8 cellular contexts compared by ENCODE assay signal in genomic region chr11:126355926-126356897, GRCh38. TPM values are rescaled to one million over a fixed set of nuclear protein-coding genes. Genes with fewer than 3 reads are reported as not detected.
DNase-seq lines count a peak whose midpoint lies in the region; ATAC-seq and TF ChIP-seq lines count a peak whose summit lies in the region.

No MANE protein-coding gene starts in this region.

- H3K79me2 ChIP-seq in fibroblast of lung (ENCODE audit: control insufficient read depth, insufficient read depth, low read length) = peaks cover 37% of the 10 kb centered on the region

- no peaks in the 10 kb centered on the region for H3K9me3 Mint-ChIP-seq in activated CD4-positive, alpha-beta T cell treated with anti-CD3 and anti-CD28 coated beads, Interleukin-2, amount 10 ng/mL, durations not matched to agents 7 days and 5 days

- H3K4me1 ChIP-seq in fibroblast of lung (ENCODE audit: control insufficient read depth, extremely low read depth, insufficient read depth, low read length) (peaks cover 23% of the 10 kb centered on the region), vagina (peaks cover 80% of the 10 kb centered on the region)

- H3K4me3 Mint-ChIP-seq in activated CD4-positive, alpha-beta T cell treated with anti-CD3 and anti-CD28 coated beads, Interleukin-2, amount 10 ng/mL, durations not matched to agents 7 days and 5 days = peak overlapping the region; percentile 77

- peak; percentile 7 for ATAC-seq in GM19043 (IDR thresholded peaks at IDR 0.05; ENCODE audit: low read depth, unreplicated experiment)
- ATAC-seq in HG03457 (IDR thresholded peaks at IDR 0.05; ENCODE audit: unreplicated experiment) = peak; percentile 4

- H3K27me3 ChIP-seq in fibroblast of lung (ENCODE audit: control insufficient read depth, insufficient read depth, low read length) = no peaks in the 10 kb centered on the region
- H3K27me3 ChIP-seq in vagina = no peaks in the 10 kb centered on the region

- CTCF ChIA-PET in activated CD4-positive, alpha-beta T cell treated with anti-CD3 and anti-CD28 coated beads, Interleukin-2, amount 10 ng/mL, durations not matched to agents 7 days and 5 days (lab: Charles Lee) = interaction anchor here (1.0 to 2.2 kb wide), 4 partner anchors 21 to 63 kb away, joined by 3 to 7 read pairs (median 6); no protein-coding TSS in a partner anchor
- CTCF ChIA-PET in GM10248 (lab: Yijun Ruan, JAX) = interaction anchor here (1.1 to 1.5 kb wide), 2 partner anchors 25 to 124 kb away, joined by 5 to 6 read pairs; no protein-coding TSS in a partner anchor

- H3K4me2 ChIP-seq in fibroblast of lung (ENCODE audit: extremely low read depth, insufficient read depth, low read length) = peak overlapping the region; percentile 94

- POLR2A ChIA-PET in activated CD4-positive, alpha-beta T cell treated with anti-CD3 and anti-CD28 coated beads, Interleukin-2, amount 10 ng/mL, durations not matched to agents 7 days and 5 days (lab: Charles Lee) = interaction anchor here (1.0 kb wide), 1 partner anchor 37 kb away, joined by 5 read pairs; no protein-coding TSS in a partner anchor
- POLR2A ChIA-PET in GM10248 (lab: Yijun Ruan, JAX) = no interaction called here

- intact Hi-C loops in vagina (cut with DNase I) = loop anchor here (5.0 kb wide), 1 partner anchor 61 kb away; no protein-coding TSS in a partner anchor

- H3K36me3 Mint-ChIP-seq in activated CD4-positive, alpha-beta T cell treated with anti-CD3 and anti-CD28 coated beads, Interleukin-2, amount 10 ng/mL, durations not matched to agents 7 days and 5 days (ENCODE audit: low read depth) = peaks cover 6% of the 10 kb centered on the region

- no peaks in the 10 kb centered on the region for H4K20me1 ChIP-seq in fibroblast of lung (ENCODE audit: control insufficient read depth, extremely low read depth, insufficient read depth, low read length)

- TF ChIP-seq POLR2A in vagina (IDR thresholded peaks at IDR 0.05) = no peak

- H3K4me3 ChIP-seq in fibroblast of lung (replicated peaks in 1 of 4; ENCODE audit: control extremely low read depth in 1 of 4, insufficient read depth in 1 of 4, low read depth in 3 of 4, low read length in 4 of 4) = peak overlapping the region; percentile 63 to 80 (median 73)
- H3K4me3 ChIP-seq in vagina = peak overlapping the region; percentile 72 to 86

- H3K36me3 ChIP-seq in fibroblast of lung (ENCODE audit: control insufficient read depth, insufficient read depth, low read length) (peaks cover 3% of the 10 kb centered on the region), vagina (no peaks in the 10 kb centered on the region)

- H3K27ac ChIP-seq in fibroblast of lung (ENCODE audit: insufficient read depth, low read length) (peak overlapping the region; percentile 75), vagina (peak overlapping the region; percentile 88)

- H3K27me3 Mint-ChIP-seq in activated CD4-positive, alpha-beta T cell treated with anti-CD3 and anti-CD28 coated beads, Interleukin-2, amount 10 ng/mL, durations not matched to agents 7 days and 5 days = no peaks in the 10 kb centered on the region

- H3K4me1 Mint-ChIP-seq in activated CD4-positive, alpha-beta T cell treated with anti-CD3 and anti-CD28 coated beads, Interleukin-2, amount 10 ng/mL, durations not matched to agents 7 days and 5 days = peaks cover 42% of the 10 kb centered on the region

- H2AFZ ChIP-seq in fibroblast of lung (ENCODE audit: low read length) = no peak overlapping the region

- peak; percentile 37 for DNase-seq in AG20443 (ENCODE audit: low spot score)
- DNase-seq in activated CD4-positive, alpha-beta T cell treated with anti-CD3 and anti-CD28 coated beads, Interleukin-2, amount 10 ng/mL, durations not matched to agents 7 days and 5 days = no peak
- peak in 1 of 2 donors; percentile 20 for DNase-seq in fibroblast of lung (ENCODE audit: low read depth in 2 of 2)
- DNase-seq in myocyte (ENCODE audit: low read depth) = peak; percentile 74
- peak in 1 of 2 donors; percentile 89 for DNase-seq in vagina (ENCODE audit: extremely low spot score in 2 of 2)
- DNase-seq in GM10248 (ENCODE audit: extremely low spot score) = no peak

- peak overlapping the region; percentile 86 for H3K27ac Mint-ChIP-seq in activated CD4-positive, alpha-beta T cell treated with anti-CD3 and anti-CD28 coated beads, Interleukin-2, amount 10 ng/mL, durations not matched to agents 7 days and 5 days

- TF ChIP-seq CTCF in fibroblast of lung (conservative IDR thresholded peaks at IDR 0.05 in 1 of 2, IDR thresholded peaks at IDR 0.05 in 1 of 2; ENCODE audit: low read depth in 1 of 2, low read length in 2 of 2) = no peak
- no peak for TF ChIP-seq CTCF in vagina (IDR thresholded peaks at IDR 0.05)
- TF ChIP-seq CTCF in GM10248 (IDR thresholded peaks at IDR 0.05; ENCODE audit: control extremely low read depth, extremely low read depth, low read depth, missing control alignments) = no peak

- H3K9me3 ChIP-seq in fibroblast of lung (ENCODE audit: control insufficient read depth, insufficient read depth, low read depth, low read length) (no peaks in the 10 kb centered on the region), vagina (no peaks in the 10 kb centered on the region)

- H3K9ac ChIP-seq in fibroblast of lung (ENCODE audit: insufficient read depth, low read length) = peak overlapping the region; percentile 52

RNA-seq across cellular contexts. Expression of gene ST3GAL4, which starts 0.7 kb away (rescaled TPM):
- 1 to 10 TPM; 7.5 to 7.6 TPM for total RNA-seq in activated CD4-positive, alpha-beta T cell treated with anti-CD3 and anti-CD28 coated beads, Interleukin-2, amount 10 ng/mL, durations not matched to agents 7 days and 5 days
- total RNA-seq in fibroblast of lung (25.2 and 36.8 TPM in 2 replicates), myocyte (24.2 and 25.2 TPM in 2 replicates), vagina (41.5 TPM)
- 16.7 and 24.8 TPM in 2 replicates for polyA plus RNA-seq in fibroblast of lung
- 14.7 and 23.5 TPM in 2 replicates for polyA plus RNA-seq in fibroblast of lung (2012)
- 25.7 and 55.7 TPM in 2 replicates for polyA minus RNA-seq in fibroblast of lung (ENCODE audit: low replicate concordance)
- polyA plus RNA-seq in myocyte (2012) = 43.7 TPM

RNA-seq across cellular contexts. Expression of gene DCPS, which starts 52.4 kb away (rescaled TPM):
- total RNA-seq in activated CD4-positive, alpha-beta T cell treated with anti-CD3 and anti-CD28 coated beads, Interleukin-2, amount 10 ng/mL, durations not matched to agents 7 days and 5 days = 10 to 100 TPM; 33.1 to 33.5 TPM
- 9.8 and 13.0 TPM in 2 replicates for total RNA-seq in fibroblast of lung
- polyA plus RNA-seq in fibroblast of lung = 22.7 and 40.8 TPM in 2 replicates
- 20.1 and 42.9 TPM in 2 replicates for polyA plus RNA-seq in fibroblast of lung (2012)
- polyA minus RNA-seq in fibroblast of lung (ENCODE audit: low replicate concordance) = 16.3 and 32.0 TPM in 2 replicates
- total RNA-seq in myocyte = 14.6 and 19.4 TPM in 2 replicates
- 20.2 TPM for polyA plus RNA-seq in myocyte (2012)
- 15.5 TPM for total RNA-seq in vagina

Comparison
In these comparisons a context has a peak if more than half of its experiments do, and no peak if none do; other contexts are left out.
1. DNase-seq: peak in AG20443 (single experiment) and myocyte (single experiment); none in activated CD4-positive, alpha-beta T cell treated with anti-CD3 and anti-CD28 coated beads, Interleukin-2, amount 10 ng/mL, durations not matched to agents 7 days and 5 days (single experiment) and GM10248 (single experiment).